Comparison of ENCODE assay signal across 9 cellular contexts in genomic region chr10:1149793-1150637, GRCh38.
DNase-seq lines count a peak whose midpoint lies in the region; ATAC-seq, FAIRE-seq and TF ChIP-seq lines count a peak whose summit lies in the region.
"Had no signal": no experiment of that assay in that cellular context is flagged by ENCODE, and none has a peak within 500 bp of the region (broad histone marks: within the 10 kb centered on the region; RNA-seq: fewer than 3 reads in every experiment).

No MANE protein-coding gene starts in this region.

- H4K20me1 ChIP-seq in H1 (replicated peaks in 1 of 2; ENCODE audit: control insufficient read depth in 1 of 2, insufficient read depth in 2 of 2, low read length in 2 of 2), result peaks cover 0 to 4% of the 10 kb centered on the region in 2 experiments
- no peaks in the 10 kb centered on the region for H4K20me1 ChIP-seq in PC-9 (ENCODE audit: insufficient read depth)

- no peak overlapping the region for H3K4me2 ChIP-seq in H1 (ENCODE audit: insufficient read depth in 1 of 2, low read depth in 2 of 2, low read length in 2 of 2)
- H3K4me2 ChIP-seq in PC-9, result no peak overlapping the region

- peaks cover 0 to 22% (median 13%) of the 10 kb centered on the region in 11 donors for H3K9me3 Mint-ChIP-seq in naive thymus-derived CD4-positive, alpha-beta T cell

- H3K4me3 ChIP-seq in H1 (ENCODE audit: extremely low read depth in 1 of 4, insufficient read depth in 2 of 4, low read depth in 3 of 4, low read length in 4 of 4), result no peak overlapping the region
- no peak overlapping the region for H3K4me3 ChIP-seq in naive thymus-derived CD4-positive, alpha-beta T cell (ENCODE audit: low read length)
- H3K4me3 ChIP-seq in PC-9, result no peak overlapping the region
- no peak overlapping the region for H3K4me3 ChIP-seq in tibial nerve

- no peak overlapping the region for H3K23ac ChIP-seq in H1 (ENCODE audit: insufficient read length)

- no peak overlapping the region; the same call in 1 of the 2 replicates for H3K27ac ChIP-seq in H1 (ENCODE audit: low read depth, low read length)
- H3K27ac ChIP-seq in naive thymus-derived CD4-positive, alpha-beta T cell (ENCODE audit: low read depth, low read length), result no peak overlapping the region
- H3K27ac ChIP-seq in PC-9, result no peak overlapping the region
- no peak overlapping the region for H3K27ac ChIP-seq in tibial nerve

- intact Hi-C loops in naive thymus-derived CD4-positive, alpha-beta T cell (cut with micrococcal nuclease), result loop anchor here in 1 of 2 donors (10.0 kb wide), 1 partner anchor 1895 kb away; no protein-coding TSS in a partner anchor
- intact Hi-C loops in PC-9 (cut with micrococcal nuclease; ENCODE audit: unreplicated experiment), result no loop called here

- H3K36me3 ChIP-seq in H1 (ENCODE audit: control insufficient read depth in 2 of 4, insufficient read depth in 4 of 4, low read length in 3 of 4) (no peaks in the 10 kb centered on the region), PC-9 (ENCODE audit: low read depth) (no peaks in the 10 kb centered on the region), tibial nerve (no peaks in the 10 kb centered on the region)
- no peaks in the 10 kb centered on the region for H3K36me3 ChIP-seq in naive thymus-derived CD4-positive, alpha-beta T cell (ENCODE audit: control insufficient read depth in 2 of 3, insufficient read depth in 3 of 3, low read length in 3 of 3)

- POLR2A ChIA-PET in H1 (lab: Charles Lee; ENCODE audit: partially characterized antibody) (no interaction called here), PC-9 (lab: Charles Lee; ENCODE audit: unreplicated experiment) (no interaction called here)
- POLR2A ChIA-PET in naive thymus-derived CD4-positive, alpha-beta T cell (lab: Charles Lee), result no interaction called here

- no peak overlapping the region for H3K56ac ChIP-seq in H1 (replicated peaks; ENCODE audit: insufficient read length, low read depth, low read length)

- H3K4me3 Mint-ChIP-seq in naive thymus-derived CD4-positive, alpha-beta T cell, result no peak overlapping the region

- no peak overlapping the region for H4K8ac ChIP-seq in H1 (ENCODE audit: extremely low read depth, insufficient read depth, low read length)

- H3K4me1 ChIP-seq in H1 (replicated peaks in 1 of 4; ENCODE audit: control insufficient read depth in 3 of 4, insufficient read depth in 4 of 4, low read length in 3 of 4), result no peaks in the 10 kb centered on the region
- no peaks in the 10 kb centered on the region for H3K4me1 ChIP-seq in naive thymus-derived CD4-positive, alpha-beta T cell (ENCODE audit: control insufficient read depth in 2 of 2, insufficient read depth in 2 of 2, low read length in 2 of 2)
- H3K4me1 ChIP-seq in PC-9 (replicated peaks; ENCODE audit: insufficient read depth), result no peaks in the 10 kb centered on the region
- H3K4me1 ChIP-seq in tibial nerve, result no peaks in the 10 kb centered on the region

- no peak overlapping the region for H2BK120ac ChIP-seq in H1 (replicated peaks; ENCODE audit: low read depth, low read length)

- H3K9me2 ChIP-seq in PC-9 (ENCODE audit: insufficient read depth), result no peaks in the 10 kb centered on the region

- H2BK20ac ChIP-seq in H1 (ENCODE audit: low read length), result no peak overlapping the region

- no peak for TF ChIP-seq RAD21 in H1 (IDR thresholded peaks at IDR 0.05 in 1 of 2, conservative IDR thresholded peaks at IDR 0.05 in 1 of 2; ENCODE audit: low read depth in 2 of 2, low read length in 2 of 2)

- peaks cover 0 to 3% of the 10 kb centered on the region in 2 experiments; a peak in 1 of 4 replicates for H3K9me3 ChIP-seq in H1 (ENCODE audit: insufficient read depth in 2 of 2, low read depth in 1 of 2, low read length in 1 of 2)
- no peaks in the 10 kb centered on the region for H3K9me3 ChIP-seq in naive thymus-derived CD4-positive, alpha-beta T cell (ENCODE audit: control insufficient read depth in 2 of 3, low read length in 3 of 3)
- no peaks in the 10 kb centered on the region for H3K9me3 ChIP-seq in PC-9 (ENCODE audit: insufficient read depth, low read depth)
- H3K9me3 ChIP-seq in tibial nerve, result peaks cover 0 to 24% (median 7%) of the 10 kb centered on the region in 4 donors

- TF ChIP-seq CTCF in H1 (IDR thresholded peaks at IDR 0.05; ENCODE audit: control extremely low read depth in 1 of 3, insufficient read depth in 1 of 3, low read depth in 1 of 3, low read length in 3 of 3) (no peak), PC-9 (conservative IDR thresholded peaks at IDR 0.05) (no peak), tibial nerve (IDR thresholded peaks at IDR 0.05) (no peak)

- H3K36me3 Mint-ChIP-seq in naive thymus-derived CD4-positive, alpha-beta T cell, result peaks cover 0 to 4% (median 0%) of the 10 kb centered on the region in 5 donors

- no peak overlapping the region for H2AK5ac ChIP-seq in H1 (ENCODE audit: low read depth, low read length)

- no TSS peak for BruUV-seq in PC-9 (replicated peaks; lab: Mats Ljungman, UMichigan)

- peaks cover 0 to 6% (median 4%) of the 10 kb centered on the region in 7 donors for H3K4me1 Mint-ChIP-seq in naive thymus-derived CD4-positive, alpha-beta T cell

- H3K79me2 ChIP-seq in H1 (ENCODE audit: control insufficient read depth in 1 of 2, insufficient read depth in 2 of 2, low read length in 2 of 2) (no peaks in the 10 kb centered on the region), PC-9 (ENCODE audit: low read depth) (no peaks in the 10 kb centered on the region)

- H3K9ac ChIP-seq in H1 (replicated peaks in 1 of 4; ENCODE audit: extremely low read depth in 1 of 4, low read depth in 3 of 4, low read length in 3 of 4), result no peak overlapping the region

- H3K23me2 ChIP-seq in H1 (ENCODE audit: low read depth, low read length), result no peaks in the 10 kb centered on the region

- H4K5ac ChIP-seq in H1 (ENCODE audit: insufficient read length, low read depth, low read length), result no peak overlapping the region

- CTCF ChIA-PET in H1 (lab: Charles Lee; ENCODE audit: partially characterized antibody) (interaction anchor here (1.0 to 2.1 kb wide), 2 partner anchors 11 to 59 kb away, joined by 3 to 6 read pairs; no protein-coding TSS in a partner anchor), PC-9 (lab: Charles Lee) (no interaction called here)
- CTCF ChIA-PET in naive thymus-derived CD4-positive, alpha-beta T cell (lab: Charles Lee), result no interaction called here

- peak; percentile 82 for DNase-seq in GF-D8 (lab: John Stamatoyannopoulos, UW)
- peak; percentile 90 for DNase-seq in NCI-H146 (lab: John Stamatoyannopoulos, UW)
- DNase-seq in H1 (ENCODE audit: low read depth in 1 of 2, low spot score in 2 of 2), result peak in 1 of 2 experiments; percentile 33
- DNase-seq in naive thymus-derived CD4-positive, alpha-beta T cell, result peak in 1 of 9 donors; percentile 14
- no peak for DNase-seq in PC-9
- no peak for DNase-seq in GM19238 (ENCODE audit: insufficient read length, low spot score)
- no peak for DNase-seq in tibial nerve (ENCODE audit: low spot score in 2 of 2)

- H3K27ac Mint-ChIP-seq in naive thymus-derived CD4-positive, alpha-beta T cell, result no peak overlapping the region

- no peaks in the 10 kb centered on the region for H3F3A ChIP-seq in PC-9 (ENCODE audit: insufficient read depth, low read depth)

- no peak overlapping the region for H3K18ac ChIP-seq in H1 (ENCODE audit: extremely low read depth, low read length)

- no peak for TF ChIP-seq EP300 in H1 (IDR thresholded peaks at IDR 0.05; ENCODE audit: borderline replicate concordance in 1 of 2, low read depth in 2 of 2, low read length in 2 of 2)
- TF ChIP-seq EP300 in tibial nerve (IDR thresholded peaks at IDR 0.05), result no peak

- H2BK5ac ChIP-seq in H1 (ENCODE audit: low read depth, low read length), result no peak overlapping the region

- no peak overlapping the region for H3K4ac ChIP-seq in H1 (replicated peaks; ENCODE audit: insufficient read length, low read depth, low read length)

- H3K27me3 ChIP-seq in H1 (replicated peaks in 1 of 4; ENCODE audit: control insufficient read depth in 3 of 4, extremely low read depth in 1 of 4, insufficient read depth in 3 of 4, low read length in 3 of 4) (peaks cover 0 to 2% (median 0%) of the 10 kb centered on the region in 4 experiments; a peak in 2 of 7 replicates), PC-9 (ENCODE audit: insufficient read depth, low read depth) (peaks cover 50% of the 10 kb centered on the region), tibial nerve (no peaks in the 10 kb centered on the region)
- no peaks in the 10 kb centered on the region for H3K27me3 ChIP-seq in naive thymus-derived CD4-positive, alpha-beta T cell (ENCODE audit: control insufficient read depth in 2 of 2, insufficient read depth in 2 of 2, low read length in 2 of 2)

- FAIRE-seq in H1 (lab: Jason Lieb, UNC), result no peak
- FAIRE-seq: GM12891 had no signal

- no peak overlapping the region for H4K91ac ChIP-seq in H1 (replicated peaks; ENCODE audit: insufficient read length, low read length)

- TF ChIP-seq POLR2A in H1 (IDR thresholded peaks at IDR 0.05; ENCODE audit: control extremely low read depth in 1 of 2, low read depth in 2 of 2, low read length in 2 of 2) (no peak), tibial nerve (IDR thresholded peaks at IDR 0.05) (no peak)

- peak overlapping the region; percentile 60; the same call in 1 of the 2 replicates for H2BK12ac ChIP-seq in H1 (ENCODE audit: low read depth, low read length)

- H2AFZ ChIP-seq in H1 (ENCODE audit: low read length) (no peak overlapping the region), PC-9 (no peak overlapping the region)

- peaks cover 3 to 13% (median 7%) of the 10 kb centered on the region in 5 donors for H3K27me3 Mint-ChIP-seq in naive thymus-derived CD4-positive, alpha-beta T cell

- H3K14ac ChIP-seq in H1 (ENCODE audit: insufficient read length), result no peak overlapping the region

- peak; percentile 66 for ATAC-seq in naive thymus-derived CD4-positive, alpha-beta T cell
- no peak for ATAC-seq in GM21723 (IDR thresholded peaks at IDR 0.05; ENCODE audit: unreplicated experiment)

- no peak overlapping the region for H2BK15ac ChIP-seq in H1 (ENCODE audit: low read length)

- no peaks in the 10 kb centered on the region for H3K79me1 ChIP-seq in H1 (ENCODE audit: low read depth, low read length)

- 94% methylated on average over 23 of the region's 23 CpGs; no CpG with 5 or more reads in 1 of the 2 experiments for WGBS in H1 (ENCODE audit: extremely low coverage in 1 of 2, insufficient coverage in 1 of 2, insufficient read length in 1 of 2, insufficient replicate concordance in 2 of 2, low coverage in 1 of 2, low lambda C conversion rate in 2 of 2, missing lambda C conversion rate in 1 of 2), 2 experiments
- WGBS in tibial nerve, 2 donors, result 74 to 83% methylated on average over 21 to 23 of the region's 23 CpGs

TF ChIP-seq in H1, 55 proteins besides CTCF, POLR2A, EP300 and RAD21 (continues in another document):
- TF ChIP-seq YY1 (IDR thresholded peaks at IDR 0.05; ENCODE audit: low read depth, low read length) (no peak), GABPA (IDR thresholded peaks at IDR 0.05; ENCODE audit: borderline replicate concordance, insufficient read depth, low read length) (no peak), KDM4A (IDR thresholded peaks at IDR 0.05; ENCODE audit: low read depth, low read length, severe bottlenecking) (no peak), KDM5A (IDR thresholded peaks at IDR 0.05; ENCODE audit: low read length) (no peak), GTF2F1 (IDR thresholded peaks at IDR 0.05; ENCODE audit: borderline replicate concordance, low read depth, low read length) (no peak), TAF1 (IDR thresholded peaks at IDR 0.05; ENCODE audit: low read depth, low read length) (no peak)

Comparison
In these comparisons a context has a peak if more than half of its experiments do, and no peak if none do; other contexts are left out.
1. DNase-seq: peak in GF-D8 (single experiment) and NCI-H146 (single experiment); none in PC-9 (0 of 2), GM19238 (single experiment) and tibial nerve (0 of 2).